Comparison of ENCODE assay signal across 1 cellular context in the genomic region with DNA sequence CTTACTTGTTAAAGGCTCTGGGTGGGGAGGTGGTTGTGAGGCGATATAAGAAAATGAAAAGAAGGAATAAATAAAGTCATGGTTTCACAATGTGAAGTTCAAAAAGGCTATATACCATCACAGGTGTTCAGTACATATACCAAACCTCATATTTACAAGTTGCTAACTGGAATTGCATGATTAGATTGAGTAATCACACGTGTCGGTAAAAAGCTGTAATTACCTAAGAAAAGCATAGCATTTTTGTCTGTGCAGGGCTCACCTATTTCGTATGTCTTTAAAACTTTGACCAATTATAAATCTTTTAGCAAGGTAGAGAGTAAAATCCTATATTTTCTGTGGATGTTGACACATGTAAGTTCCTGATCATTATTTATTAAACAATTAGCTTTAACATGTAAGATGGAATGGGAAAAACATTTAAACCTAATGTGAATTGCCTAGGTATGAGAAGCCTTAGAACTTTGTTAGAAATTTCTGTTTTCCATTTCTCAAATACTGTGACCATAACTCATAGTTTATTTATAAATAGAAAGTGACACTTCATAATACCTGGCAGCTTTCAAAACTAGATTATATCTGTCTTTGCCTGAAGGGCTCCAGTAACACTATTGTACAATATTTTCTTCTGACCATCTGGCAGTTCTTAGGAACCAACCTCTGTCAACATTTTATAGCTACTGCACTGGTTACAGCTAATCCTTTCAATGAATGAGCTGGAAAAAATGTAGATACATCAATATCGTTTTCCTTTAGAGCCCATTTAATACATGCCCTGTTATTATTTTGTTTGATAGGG.
TF ChIP-seq lines count a peak whose summit lies in the region.

No MANE protein-coding gene starts in this region.

TF ChIP-seq in GM23338, 12 proteins besides CTCF, POLR2A, EP300 and RAD21:
- TF ChIP-seq CREB1 (CRISPR knock-in tag; IDR thresholded peaks at IDR 0.05; ENCODE audit: low read depth) (no peak), POLR2AphosphoS5 (IDR thresholded peaks at IDR 0.05; ENCODE audit: low read depth) (no peak), ZNF114 (CRISPR knock-in tag; IDR thresholded peaks at IDR 0.05) (no peak), STAT1 (IDR thresholded peaks at IDR 0.05; ENCODE audit: unreplicated experiment) (no peak), JUNB (IDR thresholded peaks at IDR 0.05; ENCODE audit: unreplicated experiment) (no peak), NANOG (IDR thresholded peaks at IDR 0.05; ENCODE audit: borderline replicate concordance) (no peak), ZNF331 (CRISPR knock-in tag; IDR thresholded peaks at IDR 0.05; ENCODE audit: low read depth) (no peak), EZH2 (IDR thresholded peaks at IDR 0.05; ENCODE audit: low read depth, unreplicated experiment) (no peak), EZH2phosphoT487 (IDR thresholded peaks at IDR 0.05; ENCODE audit: unreplicated experiment) (no peak)
- TF ChIP-seq, protein P1, sequence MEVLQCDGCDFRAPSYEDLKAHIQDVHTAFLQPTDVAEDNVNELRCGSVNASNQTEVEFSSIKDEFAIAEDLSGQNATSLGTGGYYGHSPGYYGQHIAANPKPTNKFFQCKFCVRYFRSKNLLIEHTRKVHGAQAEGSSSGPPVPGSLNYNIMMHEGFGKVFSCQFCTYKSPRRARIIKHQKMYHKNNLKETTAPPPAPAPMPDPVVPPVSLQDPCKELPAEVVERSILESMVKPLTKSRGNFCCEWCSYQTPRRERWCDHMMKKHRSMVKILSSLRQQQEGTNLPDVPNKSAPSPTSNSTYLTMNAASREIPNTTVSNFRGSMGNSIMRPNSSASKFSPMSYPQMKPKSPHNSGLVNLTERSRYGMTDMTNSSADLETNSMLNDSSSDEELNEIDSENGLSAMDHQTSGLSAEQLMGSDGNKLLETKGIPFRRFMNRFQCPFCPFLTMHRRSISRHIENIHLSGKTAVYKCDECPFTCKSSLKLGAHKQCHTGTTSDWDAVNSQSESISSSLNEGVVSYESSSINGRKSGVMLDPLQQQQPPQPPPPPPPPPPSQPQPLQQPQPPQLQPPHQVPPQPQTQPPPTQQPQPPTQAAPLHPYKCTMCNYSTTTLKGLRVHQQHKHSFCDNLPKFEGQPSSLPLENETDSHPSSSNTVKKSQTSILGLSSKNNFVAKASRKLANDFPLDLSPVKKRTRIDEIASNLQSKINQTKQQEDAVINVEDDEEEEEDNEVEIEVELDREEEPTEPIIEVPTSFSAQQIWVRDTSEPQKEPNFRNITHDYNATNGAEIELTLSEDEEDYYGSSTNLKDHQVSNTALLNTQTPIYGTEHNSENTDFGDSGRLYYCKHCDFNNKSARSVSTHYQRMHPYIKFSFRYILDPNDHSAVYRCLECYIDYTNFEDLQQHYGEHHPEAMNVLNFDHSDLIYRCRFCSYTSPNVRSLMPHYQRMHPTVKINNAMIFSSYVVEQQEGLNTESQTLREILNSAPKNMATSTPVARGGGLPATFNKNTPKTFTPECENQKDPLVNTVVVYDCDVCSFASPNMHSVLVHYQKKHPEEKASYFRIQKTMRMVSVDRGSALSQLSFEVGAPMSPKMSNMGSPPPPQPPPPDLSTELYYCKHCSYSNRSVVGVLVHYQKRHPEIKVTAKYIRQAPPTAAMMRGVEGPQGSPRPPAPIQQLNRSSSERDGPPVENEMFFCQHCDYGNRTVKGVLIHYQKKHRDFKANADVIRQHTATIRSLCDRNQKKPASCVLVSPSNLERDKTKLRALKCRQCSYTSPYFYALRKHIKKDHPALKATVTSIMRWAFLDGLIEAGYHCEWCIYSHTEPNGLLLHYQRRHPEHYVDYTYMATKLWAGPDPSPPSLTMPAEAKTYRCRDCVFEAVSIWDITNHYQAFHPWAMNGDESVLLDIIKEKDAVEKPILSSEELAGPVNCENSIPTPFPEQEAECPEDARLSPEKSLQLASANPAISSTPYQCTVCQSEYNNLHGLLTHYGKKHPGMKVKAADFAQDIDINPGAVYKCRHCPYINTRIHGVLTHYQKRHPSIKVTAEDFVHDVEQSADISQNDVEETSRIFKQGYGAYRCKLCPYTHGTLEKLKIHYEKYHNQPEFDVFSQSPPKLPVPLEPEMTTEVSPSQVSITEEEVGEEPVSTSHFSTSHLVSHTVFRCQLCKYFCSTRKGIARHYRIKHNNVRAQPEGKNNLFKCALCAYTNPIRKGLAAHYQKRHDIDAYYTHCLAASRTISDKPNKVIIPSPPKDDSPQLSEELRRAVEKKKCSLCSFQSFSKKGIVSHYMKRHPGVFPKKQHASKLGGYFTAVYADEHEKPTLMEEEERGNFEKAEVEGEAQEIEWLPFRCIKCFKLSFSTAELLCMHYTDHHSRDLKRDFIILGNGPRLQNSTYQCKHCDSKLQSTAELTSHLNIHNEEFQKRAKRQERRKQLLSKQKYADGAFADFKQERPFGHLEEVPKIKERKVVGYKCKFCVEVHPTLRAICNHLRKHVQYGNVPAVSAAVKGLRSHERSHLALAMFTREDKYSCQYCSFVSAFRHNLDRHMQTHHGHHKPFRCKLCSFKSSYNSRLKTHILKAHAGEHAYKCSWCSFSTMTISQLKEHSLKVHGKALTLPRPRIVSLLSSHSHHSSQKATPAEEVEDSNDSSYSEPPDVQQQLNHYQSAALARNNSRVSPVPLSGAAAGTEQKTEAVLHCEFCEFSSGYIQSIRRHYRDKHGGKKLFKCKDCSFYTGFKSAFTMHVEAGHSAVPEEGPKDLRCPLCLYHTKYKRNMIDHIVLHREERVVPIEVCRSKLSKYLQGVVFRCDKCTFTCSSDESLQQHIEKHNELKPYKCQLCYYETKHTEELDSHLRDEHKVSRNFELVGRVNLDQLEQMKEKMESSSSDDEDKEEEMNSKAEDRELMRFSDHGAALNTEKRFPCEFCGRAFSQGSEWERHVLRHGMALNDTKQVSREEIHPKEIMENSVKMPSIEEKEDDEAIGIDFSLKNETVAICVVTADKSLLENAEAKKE (CRISPR knock-in tag; IDR thresholded peaks at IDR 0.05): no peak
- TF ChIP-seq, protein P2, sequence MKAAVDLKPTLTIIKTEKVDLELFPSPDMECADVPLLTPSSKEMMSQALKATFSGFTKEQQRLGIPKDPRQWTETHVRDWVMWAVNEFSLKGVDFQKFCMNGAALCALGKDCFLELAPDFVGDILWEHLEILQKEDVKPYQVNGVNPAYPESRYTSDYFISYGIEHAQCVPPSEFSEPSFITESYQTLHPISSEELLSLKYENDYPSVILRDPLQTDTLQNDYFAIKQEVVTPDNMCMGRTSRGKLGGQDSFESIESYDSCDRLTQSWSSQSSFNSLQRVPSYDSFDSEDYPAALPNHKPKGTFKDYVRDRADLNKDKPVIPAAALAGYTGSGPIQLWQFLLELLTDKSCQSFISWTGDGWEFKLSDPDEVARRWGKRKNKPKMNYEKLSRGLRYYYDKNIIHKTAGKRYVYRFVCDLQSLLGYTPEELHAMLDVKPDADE (IDR thresholded peaks at IDR 0.05): no peak
- TF ChIP-seq, protein P3, sequence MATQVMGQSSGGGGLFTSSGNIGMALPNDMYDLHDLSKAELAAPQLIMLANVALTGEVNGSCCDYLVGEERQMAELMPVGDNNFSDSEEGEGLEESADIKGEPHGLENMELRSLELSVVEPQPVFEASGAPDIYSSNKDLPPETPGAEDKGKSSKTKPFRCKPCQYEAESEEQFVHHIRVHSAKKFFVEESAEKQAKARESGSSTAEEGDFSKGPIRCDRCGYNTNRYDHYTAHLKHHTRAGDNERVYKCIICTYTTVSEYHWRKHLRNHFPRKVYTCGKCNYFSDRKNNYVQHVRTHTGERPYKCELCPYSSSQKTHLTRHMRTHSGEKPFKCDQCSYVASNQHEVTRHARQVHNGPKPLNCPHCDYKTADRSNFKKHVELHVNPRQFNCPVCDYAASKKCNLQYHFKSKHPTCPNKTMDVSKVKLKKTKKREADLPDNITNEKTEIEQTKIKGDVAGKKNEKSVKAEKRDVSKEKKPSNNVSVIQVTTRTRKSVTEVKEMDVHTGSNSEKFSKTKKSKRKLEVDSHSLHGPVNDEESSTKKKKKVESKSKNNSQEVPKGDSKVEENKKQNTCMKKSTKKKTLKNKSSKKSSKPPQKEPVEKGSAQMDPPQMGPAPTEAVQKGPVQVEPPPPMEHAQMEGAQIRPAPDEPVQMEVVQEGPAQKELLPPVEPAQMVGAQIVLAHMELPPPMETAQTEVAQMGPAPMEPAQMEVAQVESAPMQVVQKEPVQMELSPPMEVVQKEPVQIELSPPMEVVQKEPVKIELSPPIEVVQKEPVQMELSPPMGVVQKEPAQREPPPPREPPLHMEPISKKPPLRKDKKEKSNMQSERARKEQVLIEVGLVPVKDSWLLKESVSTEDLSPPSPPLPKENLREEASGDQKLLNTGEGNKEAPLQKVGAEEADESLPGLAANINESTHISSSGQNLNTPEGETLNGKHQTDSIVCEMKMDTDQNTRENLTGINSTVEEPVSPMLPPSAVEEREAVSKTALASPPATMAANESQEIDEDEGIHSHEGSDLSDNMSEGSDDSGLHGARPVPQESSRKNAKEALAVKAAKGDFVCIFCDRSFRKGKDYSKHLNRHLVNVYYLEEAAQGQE (IDR thresholded peaks at IDR 0.05; ENCODE audit: unreplicated experiment): no peak
